Comparison of ENCODE assay signal across 1 cellular context in the genomic region with DNA sequence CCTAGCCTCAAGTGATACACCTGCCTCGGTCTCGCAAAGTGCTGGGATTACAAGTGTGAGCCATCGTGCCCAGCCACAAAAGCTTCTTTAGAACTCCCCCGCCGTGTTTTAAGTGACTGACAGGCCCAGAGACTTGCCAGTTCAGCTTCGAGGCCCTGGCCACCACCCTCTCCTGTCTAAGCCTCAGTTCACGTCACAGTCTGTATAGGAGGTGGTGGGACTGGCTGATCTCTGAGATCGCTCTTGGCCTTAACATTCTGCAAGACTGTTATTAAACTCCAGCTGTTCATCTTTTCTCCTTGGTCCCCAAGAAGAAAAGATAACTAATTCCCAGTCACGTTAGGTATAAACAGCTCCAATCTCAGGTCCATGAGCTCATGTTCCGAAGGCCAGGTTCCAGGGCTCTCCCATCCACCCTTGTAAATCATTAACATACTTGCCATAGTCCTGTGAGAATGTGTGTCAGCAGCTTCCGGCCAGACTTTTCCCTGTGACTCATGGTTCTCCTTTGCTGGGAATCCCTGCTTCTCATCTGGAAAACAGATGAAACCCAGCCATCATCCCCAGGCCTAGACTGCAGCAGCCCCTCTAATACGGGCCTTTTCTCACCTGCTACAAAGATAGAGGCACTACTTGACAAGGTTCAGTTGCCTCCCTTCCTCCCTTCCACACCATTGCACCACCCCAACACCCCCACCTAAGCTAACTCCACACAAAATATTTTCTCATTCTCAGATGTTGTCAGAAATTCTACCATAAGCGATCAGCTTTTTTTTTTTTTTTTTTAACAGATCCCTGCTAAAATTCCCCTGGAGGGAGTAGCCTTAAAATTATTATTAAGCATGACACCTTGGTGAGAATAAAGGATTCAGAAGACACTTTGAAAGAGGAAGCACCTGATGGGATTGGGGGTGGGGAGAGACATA.
TF ChIP-seq lines count a peak whose summit lies in the region.

No MANE protein-coding gene starts in this region.

TF ChIP-seq in HepG2, 621 proteins besides CTCF, POLR2A, EP300 and RAD21 (continued from another document and continues in another):
- TF ChIP-seq, protein P1, sequence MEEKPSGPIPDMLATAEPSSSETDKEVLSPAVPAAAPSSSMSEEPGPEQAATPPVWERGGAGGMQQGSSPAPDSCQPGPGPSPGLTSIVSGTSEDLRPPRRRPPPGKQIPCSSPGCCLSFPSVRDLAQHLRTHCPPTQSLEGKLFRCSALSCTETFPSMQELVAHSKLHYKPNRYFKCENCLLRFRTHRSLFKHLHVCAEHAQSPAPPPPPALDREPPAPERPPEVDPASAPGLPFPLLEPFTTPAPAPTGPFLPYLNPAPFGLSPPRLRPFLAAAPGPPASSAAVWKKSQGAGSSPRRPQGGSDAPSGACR (CRISPR knock-in tag; IDR thresholded peaks at IDR 0.05) = no peak
- TF ChIP-seq GABPA (IDR thresholded peaks at IDR 0.05; ENCODE audit: low read depth, low read length) (no peak), GABPA (CRISPR knock-in tag; IDR thresholded peaks at IDR 0.05; ENCODE audit: low read depth) (peak; percentile 76), ZMAT3 (CRISPR knock-in tag; conservative IDR thresholded peaks at IDR 0.05) (peak; percentile 69; the same call in 1 of the 2 replicates), MXD1 (CRISPR knock-in tag; IDR thresholded peaks at IDR 0.05) (no peak), RXRB (CRISPR knock-in tag; IDR thresholded peaks at IDR 0.05; ENCODE audit: borderline replicate concordance) (peak; percentile 68; the same call in 1 of the 2 replicates), ZNF280D (CRISPR knock-in tag; IDR thresholded peaks at IDR 0.05) (no peak; the same call in 1 of the 2 replicates), NFAT5 (CRISPR knock-in tag; IDR thresholded peaks at IDR 0.05) (no peak), MXI1 (IDR thresholded peaks at IDR 0.05; ENCODE audit: borderline replicate concordance, low read depth, low read length) (peak; percentile 78; the same call in 1 of the 3 replicates), ZNF296 (CRISPR knock-in tag; conservative IDR thresholded peaks at IDR 0.05) (no peak), ZBTB14 (CRISPR knock-in tag; IDR thresholded peaks at IDR 0.05) (no peak), ARNT2 (CRISPR knock-in tag; IDR thresholded peaks at IDR 0.05; ENCODE audit: low read depth) (no peak), E2F1 (CRISPR knock-in tag; IDR thresholded peaks at IDR 0.05) (0 out of 2 replicates have a peak, but pooled peaks have one; percentile 21), CAMTA2 (CRISPR knock-in tag; IDR thresholded peaks at IDR 0.05; ENCODE audit: borderline replicate concordance) (no peak), MAFK (conservative IDR thresholded peaks at IDR 0.05 in 1 of 2, IDR thresholded peaks at IDR 0.05 in 1 of 2; ENCODE audit: low read length in 2 of 2) (0 out of 4 replicates have a peak, but pooled peaks of 1 of the 2 experiments have one; percentile 21), ZNF12 (CRISPR knock-in tag; IDR thresholded peaks at IDR 0.05) (no peak), MTF2 (CRISPR knock-in tag; IDR thresholded peaks at IDR 0.05; ENCODE audit: borderline replicate concordance) (no peak), ZBTB37 (CRISPR knock-in tag; IDR thresholded peaks at IDR 0.05) (no peak), PPARG (CRISPR knock-in tag; conservative IDR thresholded peaks at IDR 0.05) (no peak; the same call in 1 of the 2 replicates), ZNF30 (CRISPR knock-in tag; IDR thresholded peaks at IDR 0.05) (no peak), ZNF790 (CRISPR knock-in tag; IDR thresholded peaks at IDR 0.05; ENCODE audit: borderline replicate concordance) (no peak), MAF1 (CRISPR knock-in tag; IDR thresholded peaks at IDR 0.05; ENCODE audit: borderline replicate concordance) (no peak), GATAD2A (CRISPR knock-in tag; IDR thresholded peaks at IDR 0.05) (peak; percentile 69; the same call in 1 of the 2 replicates), SMAD3 (CRISPR knock-in tag; IDR thresholded peaks at IDR 0.05) (no peak), THAP7 (CRISPR knock-in tag; IDR thresholded peaks at IDR 0.05) (peak; percentile 62; the same call in 1 of the 2 replicates), ZEB1 (IDR thresholded peaks at IDR 0.05; ENCODE audit: insufficient replicate concordance, low read depth) (peak; percentile 32), HOXA9 (CRISPR knock-in tag; IDR thresholded peaks at IDR 0.05; ENCODE audit: borderline replicate concordance) (no peak)
- TF ChIP-seq, protein P2, sequence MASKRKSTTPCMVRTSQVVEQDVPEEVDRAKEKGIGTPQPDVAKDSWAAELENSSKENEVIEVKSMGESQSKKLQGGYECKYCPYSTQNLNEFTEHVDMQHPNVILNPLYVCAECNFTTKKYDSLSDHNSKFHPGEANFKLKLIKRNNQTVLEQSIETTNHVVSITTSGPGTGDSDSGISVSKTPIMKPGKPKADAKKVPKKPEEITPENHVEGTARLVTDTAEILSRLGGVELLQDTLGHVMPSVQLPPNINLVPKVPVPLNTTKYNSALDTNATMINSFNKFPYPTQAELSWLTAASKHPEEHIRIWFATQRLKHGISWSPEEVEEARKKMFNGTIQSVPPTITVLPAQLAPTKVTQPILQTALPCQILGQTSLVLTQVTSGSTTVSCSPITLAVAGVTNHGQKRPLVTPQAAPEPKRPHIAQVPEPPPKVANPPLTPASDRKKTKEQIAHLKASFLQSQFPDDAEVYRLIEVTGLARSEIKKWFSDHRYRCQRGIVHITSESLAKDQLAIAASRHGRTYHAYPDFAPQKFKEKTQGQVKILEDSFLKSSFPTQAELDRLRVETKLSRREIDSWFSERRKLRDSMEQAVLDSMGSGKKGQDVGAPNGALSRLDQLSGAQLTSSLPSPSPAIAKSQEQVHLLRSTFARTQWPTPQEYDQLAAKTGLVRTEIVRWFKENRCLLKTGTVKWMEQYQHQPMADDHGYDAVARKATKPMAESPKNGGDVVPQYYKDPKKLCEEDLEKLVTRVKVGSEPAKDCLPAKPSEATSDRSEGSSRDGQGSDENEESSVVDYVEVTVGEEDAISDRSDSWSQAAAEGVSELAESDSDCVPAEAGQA (IDR thresholded peaks at IDR 0.05; ENCODE audit: low read depth) = no peak
- TF ChIP-seq, protein P2 (CRISPR knock-in tag; IDR thresholded peaks at IDR 0.05; ENCODE audit: borderline replicate concordance) = no peak
- TF ChIP-seq, protein P3, sequence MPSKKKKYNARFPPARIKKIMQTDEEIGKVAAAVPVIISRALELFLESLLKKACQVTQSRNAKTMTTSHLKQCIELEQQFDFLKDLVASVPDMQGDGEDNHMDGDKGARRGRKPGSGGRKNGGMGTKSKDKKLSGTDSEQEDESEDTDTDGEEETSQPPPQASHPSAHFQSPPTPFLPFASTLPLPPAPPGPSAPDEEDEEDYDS (CRISPR knock-in tag; IDR thresholded peaks at IDR 0.05) = peak; percentile 83
